ENCODE assay signal across 19 cellular contexts in the genomic region with DNA sequence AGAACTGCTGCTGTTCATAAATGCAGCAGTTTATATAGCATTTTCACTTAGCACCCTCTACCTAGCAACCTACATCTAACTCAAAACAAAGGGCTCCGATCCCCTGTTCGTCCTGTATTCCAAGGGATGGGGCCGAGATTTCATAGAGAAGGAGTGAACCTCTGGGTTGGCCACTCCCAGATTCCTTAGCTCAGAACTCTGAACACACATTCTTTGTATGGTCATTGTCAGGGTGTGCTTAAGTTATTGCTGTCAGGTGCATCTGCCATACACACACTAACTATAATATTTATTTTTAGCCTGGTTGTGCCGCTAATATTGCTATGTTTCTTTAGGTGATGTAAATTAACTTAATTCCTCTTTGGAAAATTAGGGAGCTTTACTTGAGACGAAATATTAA.
"Had no signal": no experiment of that assay in that cellular context is flagged by ENCODE, and none has a peak within 500 bp of the region (broad histone marks: within the 10 kb centered on the region; RNA-seq: fewer than 3 reads in every experiment).

No MANE protein-coding gene starts in this region.

- H3K4me1 ChIP-seq: left lung, lower lobe of right lung had no signal

- H3K27ac ChIP-seq: coronary artery, epithelial cell of prostate, esophagus squamous epithelium, gastrocnemius medialis, heart right ventricle, left lung, lower lobe of right lung had no signal

- H3K4me3 ChIP-seq: coronary artery, esophagus squamous epithelium, gastrocnemius medialis, heart right ventricle, left lung, lower lobe of right lung, mucosa of descending colon had no signal

- H3K9me3 ChIP-seq: gastrocnemius medialis, lower lobe of right lung had no signal

- H3K27ac Mint-ChIP-seq: mesothelial cell of epicardium had no signal

- DNase-seq: dermis blood vessel endothelial cell; dorsolateral prefrontal cortex; effector CD4-positive, alpha-beta T cell; effector memory CD4-positive, alpha-beta T cell; erythroblast; esophagus squamous epithelium; foreskin melanocyte; gastrocnemius medialis; glutamatergic neuron; heart right ventricle; left cardiac atrium; left lung; left ventricle myocardium superior; lower lobe of right lung; mesenchymal stem cell; mucosa of descending colon had no signal

- H3K27me3 ChIP-seq: dorsolateral prefrontal cortex, esophagus squamous epithelium, left lung had no signal

- H3K4me3 Mint-ChIP-seq: mesothelial cell of epicardium had no signal

- H3K36me3 ChIP-seq: esophagus squamous epithelium, gastrocnemius medialis, heart right ventricle, left lung, lower lobe of right lung had no signal
